In genomic region chr4:121823505-121824170, GRCh38 we compare ENCODE assay signal across 7 cellular contexts.
A peak's percentile ranks its signal among the peaks of the same experiment; 100 is the strongest.
DNase-seq lines count a peak whose midpoint lies in the region; ATAC-seq and TF ChIP-seq lines count a peak whose summit lies in the region.

CCNA2 (minus strand) TSS chr4:121823883; CDS start chr4:121823628, 255 bp downstream.

- ATAC-seq in GM18505 (IDR thresholded peaks at IDR 0.05; ENCODE audit: unreplicated experiment), result peak; percentile 93
- ATAC-seq in HG02973 (IDR thresholded peaks at IDR 0.05; ENCODE audit: unreplicated experiment), result peak; percentile 90

- TF ChIP-seq POLR2A in GM18505 (IDR thresholded peaks at IDR 0.05; ENCODE audit: borderline replicate concordance, extremely low read depth, insufficient read depth, insufficient read length), result peak; percentile 90

- no peaks in the 10 kb centered on the region for H3K36me3 ChIP-seq in rectal smooth muscle tissue (ENCODE audit: control insufficient read depth, insufficient read depth, low read length)

- in situ Hi-C loops in astrocyte of the cerebellum (cut with HindIII; ENCODE audit: low sequenced_read_pairs), result no loop called here

- H3K9ac ChIP-seq in rectal smooth muscle tissue (ENCODE audit: low read length), result no peak within 1 kb of the TSS

- peak within 1 kb of the TSS; percentile 87 for H3K27ac ChIP-seq in rectal smooth muscle tissue (ENCODE audit: low read depth, low read length)

- DNase-seq in NCI-H2029 (lab: John Stamatoyannopoulos, UW) (peak; percentile 94), T-helper 22 cell (ENCODE audit: low read depth) (peak; percentile 91), astrocyte of the cerebellum (ENCODE audit: low read depth) (peak; percentile 94), hepatic stellate cell (ENCODE audit: low spot score) (peak; percentile 90)

- TF ChIP-seq CTCF in astrocyte of the cerebellum (IDR thresholded peaks at IDR 0.05; ENCODE audit: low read depth, low read length, missing control alignments), result no peak

- peak within 1 kb of the TSS; percentile 85 for H3K4me3 ChIP-seq in astrocyte of the cerebellum (ENCODE audit: low read depth, low read length)
- peak within 1 kb of the TSS; percentile 78 for H3K4me3 ChIP-seq in rectal smooth muscle tissue (ENCODE audit: low read length)

- no peaks in the 10 kb centered on the region for H3K4me1 ChIP-seq in rectal smooth muscle tissue (ENCODE audit: control insufficient read depth, insufficient read depth, low read length)

- no peaks in the 10 kb centered on the region for H3K27me3 ChIP-seq in rectal smooth muscle tissue (ENCODE audit: control insufficient read depth, insufficient read depth, low read length)

Comparison
In these comparisons a context has a peak if more than half of its experiments do, and no peak if none do; other contexts are left out.
1. Peak in every context shown above with its lines: DNase-seq, ATAC-seq, H3K4me3 ChIP-seq and H3K27ac ChIP-seq.